ENCODE assay signal across 1 cellular context in the genomic region with DNA sequence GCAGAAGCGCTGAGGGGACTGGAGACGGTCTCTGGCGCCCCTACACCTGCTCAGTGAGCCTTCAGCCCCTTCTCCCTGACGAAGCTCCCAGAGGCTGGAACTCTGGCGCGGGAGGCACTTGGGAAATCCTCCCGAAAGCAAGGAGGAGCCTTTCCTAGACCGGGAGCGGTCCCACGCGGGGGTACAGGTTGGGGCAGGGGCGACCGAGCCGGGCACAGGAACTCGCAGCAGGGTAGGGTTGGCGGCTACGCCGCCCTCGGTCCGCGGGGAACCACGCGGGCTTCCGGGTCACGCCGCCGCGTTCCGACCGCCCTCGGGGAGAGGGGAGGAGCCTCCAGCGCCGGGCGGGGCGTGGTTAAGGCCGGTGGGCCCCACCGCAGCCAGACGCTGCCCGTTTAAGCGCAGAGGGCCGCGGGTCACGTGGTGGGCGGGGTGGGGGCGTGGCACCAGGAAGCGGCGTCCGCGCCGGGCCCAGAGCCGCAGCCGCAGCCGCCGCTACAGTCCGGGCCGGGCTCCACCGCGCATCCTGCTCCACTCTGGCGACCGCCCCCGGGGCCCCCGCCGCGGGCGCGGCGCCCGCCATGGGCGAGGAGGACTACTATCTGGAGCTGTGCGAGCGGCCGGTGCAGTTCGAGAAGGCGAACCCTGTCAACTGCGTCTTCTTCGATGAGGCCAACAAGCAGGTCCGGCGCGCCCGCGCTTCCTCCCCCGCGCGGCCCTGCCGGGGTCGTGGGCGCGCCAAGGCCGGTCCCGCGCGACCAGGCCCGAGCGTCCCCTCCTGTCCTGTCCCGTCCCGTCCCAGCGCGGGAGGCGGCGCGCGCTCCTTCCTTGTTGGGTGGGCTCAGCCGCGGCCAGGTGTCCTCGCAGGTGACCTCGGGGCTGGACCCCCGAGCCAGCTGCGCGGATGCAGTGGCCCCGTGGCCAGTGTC.
TF ChIP-seq lines count a peak whose summit lies in the region.

RMC1 (plus strand) TSS at position 474 of the 929 bp plus-strand sequence; CDS start at position 582, 108 bp downstream.

TF ChIP-seq in K562, 482 proteins besides CTCF, POLR2A, EP300 and RAD21 (continued from another document and continues in another):
- TF ChIP-seq CHD1 (IDR thresholded peaks at IDR 0.05; ENCODE audit: low read length) (peak; percentile 88), PML (IDR thresholded peaks at IDR 0.05; ENCODE audit: low read length) (peak; percentile 58; the same call in 1 of the 2 replicates), ARID1B (IDR thresholded peaks at IDR 0.05) (0 out of 2 replicates have a peak, but pooled peaks have one; percentile 29), NR4A1 (CRISPR knock-in tag; IDR thresholded peaks at IDR 0.05) (no peak; the same call in 1 of the 2 replicates), NR4A1 (tag; IDR thresholded peaks at IDR 0.05) (peak; percentile 21), FUS (optimal IDR thresholded peaks at IDR 0.05; ENCODE audit: low read depth, low read length) (peak; percentile 49), EHMT2 (IDR thresholded peaks at IDR 0.05) (no peak), TRIM25 (IDR thresholded peaks at IDR 0.05; ENCODE audit: borderline replicate concordance) (no peak), HNRNPUL1 (IDR thresholded peaks at IDR 0.05; ENCODE audit: low read length) (no peak), TEAD1 (CRISPR knock-in tag; IDR thresholded peaks at IDR 0.05) (peak; percentile 51 to 57; a peak in 3 of 4 replicates), ZNF431 (CRISPR knock-in tag; IDR thresholded peaks at IDR 0.05) (peak; percentile 73), E2F8 (IDR thresholded peaks at IDR 0.05; ENCODE audit: low read depth, partially characterized antibody) (peak; percentile 46), CLOCK (CRISPR knock-in tag; IDR thresholded peaks at IDR 0.05; ENCODE audit: borderline replicate concordance) (no peak), MAFK (IDR thresholded peaks at IDR 0.05; ENCODE audit: low read length) (no peak; the same call in 1 of the 2 replicates), ASH1L (IDR thresholded peaks at IDR 0.05; ENCODE audit: borderline replicate concordance, low read depth, partially characterized antibody) (no peak), BRD4 (IDR thresholded peaks at IDR 0.05) (no peak), SAFB (IDR thresholded peaks at IDR 0.05; ENCODE audit: borderline replicate concordance, low read depth, low read length) (peak; percentile 87), SIN3B (IDR thresholded peaks at IDR 0.05; ENCODE audit: low read depth) (peak; percentile 57; the same call in 1 of the 2 replicates), TBL1XR1 (IDR thresholded peaks at IDR 0.05; ENCODE audit: low read length in 2 of 2) (peak in 1 of 2 experiments; percentile 56; a peak in 1 of 4 replicates), ZNF124 (CRISPR knock-in tag; IDR thresholded peaks at IDR 0.05) (0 out of 2 replicates have a peak, but pooled peaks have one; percentile 55), PBX2 (CRISPR knock-in tag; IDR thresholded peaks at IDR 0.05; ENCODE audit: low read depth) (no peak), PBX2 (tag; conservative IDR thresholded peaks at IDR 0.05; ENCODE audit: low read depth) (no peak), POLR2AphosphoS5 (IDR thresholded peaks at IDR 0.05; ENCODE audit: control insufficient read depth, insufficient read depth, low read depth, low read length) (peak; percentile 72), KLF13 (tag; IDR thresholded peaks at IDR 0.05; ENCODE audit: borderline replicate concordance, low read depth) (peak; percentile 94), ARID4B (CRISPR knock-in tag; IDR thresholded peaks at IDR 0.05) (peak; percentile 81; the same call in 1 of the 2 replicates), SMAD1 (IDR thresholded peaks at IDR 0.05; ENCODE audit: low read depth, low read length, partially characterized antibody) (peak; percentile 47), KAT7 (CRISPR knock-in tag; IDR thresholded peaks at IDR 0.05; ENCODE audit: borderline replicate concordance) (no peak), CGGBP1 (CRISPR knock-in tag; IDR thresholded peaks at IDR 0.05) (peak; percentile 20; the same call in 1 of the 2 replicates), NUFIP1 (IDR thresholded peaks at IDR 0.05; ENCODE audit: partially characterized antibody) (no peak), ZNF830 (CRISPR knock-in tag; IDR thresholded peaks at IDR 0.05) (peak; percentile 73; the same call in 1 of the 2 replicates)
- TF ChIP-seq, protein P1, sequence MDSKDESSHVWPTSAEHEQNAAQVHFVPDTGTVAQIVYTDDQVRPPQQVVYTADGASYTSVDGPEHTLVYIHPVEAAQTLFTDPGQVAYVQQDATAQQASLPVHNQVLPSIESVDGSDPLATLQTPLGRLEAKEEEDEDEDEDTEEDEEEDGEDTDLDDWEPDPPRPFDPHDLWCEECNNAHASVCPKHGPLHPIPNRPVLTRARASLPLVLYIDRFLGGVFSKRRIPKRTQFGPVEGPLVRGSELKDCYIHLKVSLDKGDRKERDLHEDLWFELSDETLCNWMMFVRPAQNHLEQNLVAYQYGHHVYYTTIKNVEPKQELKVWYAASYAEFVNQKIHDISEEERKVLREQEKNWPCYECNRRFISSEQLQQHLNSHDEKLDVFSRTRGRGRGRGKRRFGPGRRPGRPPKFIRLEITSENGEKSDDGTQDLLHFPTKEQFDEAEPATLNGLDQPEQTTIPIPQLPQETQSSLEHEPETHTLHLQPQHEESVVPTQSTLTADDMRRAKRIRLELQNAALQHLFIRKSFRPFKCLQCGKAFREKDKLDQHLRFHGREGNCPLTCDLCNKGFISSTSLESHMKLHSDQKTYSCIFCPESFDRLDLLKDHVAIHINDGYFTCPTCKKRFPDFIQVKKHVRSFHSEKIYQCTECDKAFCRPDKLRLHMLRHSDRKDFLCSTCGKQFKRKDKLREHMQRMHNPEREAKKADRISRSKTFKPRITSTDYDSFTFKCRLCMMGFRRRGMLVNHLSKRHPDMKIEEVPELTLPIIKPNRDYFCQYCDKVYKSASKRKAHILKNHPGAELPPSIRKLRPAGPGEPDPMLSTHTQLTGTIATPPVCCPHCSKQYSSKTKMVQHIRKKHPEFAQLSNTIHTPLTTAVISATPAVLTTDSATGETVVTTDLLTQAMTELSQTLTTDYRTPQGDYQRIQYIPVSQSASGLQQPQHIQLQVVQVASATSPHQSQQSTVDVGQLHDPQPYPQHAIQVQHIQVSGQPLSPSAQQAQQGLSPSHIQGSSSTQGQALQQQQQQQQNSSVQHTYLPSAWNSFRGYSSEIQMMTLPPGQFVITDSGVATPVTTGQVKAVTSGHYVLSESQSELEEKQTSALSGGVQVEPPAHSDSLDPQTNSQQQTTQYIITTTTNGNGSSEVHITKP (IDR thresholded peaks at IDR 0.05; ENCODE audit: partially characterized antibody): peak; percentile 36
- TF ChIP-seq, protein P2, sequence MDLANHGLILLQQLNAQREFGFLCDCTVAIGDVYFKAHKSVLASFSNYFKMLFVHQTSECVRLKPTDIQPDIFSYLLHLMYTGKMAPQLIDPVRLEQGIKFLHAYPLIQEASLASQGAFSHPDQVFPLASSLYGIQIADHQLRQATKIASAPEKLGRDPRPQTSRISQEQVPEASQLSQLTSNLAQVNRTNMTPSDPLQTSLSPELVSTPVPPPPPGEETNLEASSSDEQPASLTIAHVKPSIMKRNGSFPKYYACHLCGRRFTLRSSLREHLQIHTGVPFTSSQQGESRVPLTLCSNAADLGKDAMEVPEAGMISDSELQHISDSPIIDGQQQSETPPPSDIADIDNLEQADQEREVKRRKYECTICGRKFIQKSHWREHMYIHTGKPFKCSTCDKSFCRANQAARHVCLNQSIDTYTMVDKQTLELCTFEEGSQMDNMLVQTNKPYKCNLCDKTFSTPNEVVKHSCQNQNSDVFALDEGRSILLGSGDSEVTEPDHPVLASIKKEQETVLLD (IDR thresholded peaks at IDR 0.05): 0 out of 2 replicates have a peak, but pooled peaks have one; percentile 45
